ENCODE assay signal across 16 cellular contexts in genomic region chr6:2938004-2938631, GRCh38. TPM values are rescaled to one million over a fixed set of nuclear protein-coding genes. Genes with fewer than 3 reads are reported as not detected.
A peak's percentile ranks its signal among the peaks of the same experiment; 100 is the strongest.
DNase-seq lines count a peak whose midpoint lies in the region; ATAC-seq and TF ChIP-seq lines count a peak whose summit lies in the region.
"Had no signal": no experiment of that assay in that cellular context is flagged by ENCODE, and none has a peak within 500 bp of the region (broad histone marks: within the 10 kb centered on the region; RNA-seq: fewer than 3 reads in every experiment).

No MANE protein-coding gene starts in this region.

- H3K4me1 Mint-ChIP-seq in T-helper 2 cell treated with Interferon-gamma antibody and Interleukin-4, amounts not matched to agents 5 μg/mL and 100 μg/mL, for 36 hours (ENCODE audit: low read depth): peaks cover 47% of the 10 kb centered on the region
- H3K4me1 Mint-ChIP-seq in GM23338 (peaks cover 6% of the 10 kb centered on the region), natural killer cell (peaks cover 53 to 55% of the 10 kb centered on the region in 2 donors)
- peaks cover 60% of the 10 kb centered on the region for H3K4me1 Mint-ChIP-seq in activated naive CD8-positive, alpha-beta T cell treated with anti-CD3 and anti-CD28 coated beads, Interleukin-2, amount 50 U/mL, for 24 hours

- H3K27ac ChIP-seq in GM23338 (ENCODE audit: low read depth): no peak overlapping the region
- H3K27ac ChIP-seq: C4-2B, epithelial cell of prostate, right lobe of liver, SJSA1, tibial artery had no signal

- H3K27ac Mint-ChIP-seq in T-helper 2 cell treated with Interferon-gamma antibody and Interleukin-4, amounts not matched to agents 5 μg/mL and 100 μg/mL, for 36 hours: peak overlapping the region; percentile 95
- H3K27ac Mint-ChIP-seq in GM23338 (no peak overlapping the region), natural killer cell (peak overlapping the region; percentile 36 to 96)
- peak overlapping the region; percentile 91 for H3K27ac Mint-ChIP-seq in activated naive CD8-positive, alpha-beta T cell treated with anti-CD3 and anti-CD28 coated beads, Interleukin-2, amount 50 U/mL, for 24 hours
- H3K27ac Mint-ChIP-seq: memory B cell had no signal

- H3F3A ChIP-seq in GM23338 (replicated peaks; ENCODE audit: low read depth): 0 out of 2 replicates have a peak, but pooled peaks cover 5% of the 10 kb centered on the region

- peak overlapping the region; percentile 23; the same call in 1 of the 2 replicates for H2AFZ ChIP-seq in GM23338

- intact Hi-C loops in natural killer cell (cut with micrococcal nuclease): no loop called here

- no peak for TF ChIP-seq CTCF in GM23338 (conservative IDR thresholded peaks at IDR 0.05; ENCODE audit: low read depth in 2 of 2)
- no peak for TF ChIP-seq CTCF in natural killer cell (IDR thresholded peaks at IDR 0.05)
- no peak for TF ChIP-seq CTCF in BE2C (IDR thresholded peaks at IDR 0.05; ENCODE audit: low read depth, low read length)

- H3K79me2 ChIP-seq in GM23338 (replicated peaks; ENCODE audit: insufficient read depth): no peaks in the 10 kb centered on the region

- DNase-seq in T-helper 2 cell treated with Interferon-gamma antibody and Interleukin-4, amounts not matched to agents 5 μg/mL and 100 μg/mL, for 36 hours (ENCODE audit: low spot score): no peak
- DNase-seq in T-helper 2 cell: no peak
- no peak for DNase-seq in GM23338 (ENCODE audit: low spot score)
- no peak for DNase-seq in activated naive CD8-positive, alpha-beta T cell treated with anti-CD3 and anti-CD28 coated beads, Interleukin-2, amount 50 U/mL, for 24 hours
- peak; percentile 10 for DNase-seq in natural killer cell
- no peak for DNase-seq in iPS-NIHi11 (ENCODE audit: low spot score)
- no peak for DNase-seq in Ammon's horn (ENCODE audit: low spot score)
- DNase-seq in BE2C: no peak
- DNase-seq: amniotic stem cell, NCI-H446, tibial artery had no signal

- H3K4me2 ChIP-seq in GM23338: no peak overlapping the region

- no peaks in the 10 kb centered on the region for H3K27me3 ChIP-seq in GM23338 (ENCODE audit: insufficient read depth)
- no peaks in the 10 kb centered on the region for H3K27me3 ChIP-seq in BE2C
- H3K27me3 ChIP-seq: right lobe of liver, tibial artery had no signal

- H3K9me3 ChIP-seq in BE2C: no peaks in the 10 kb centered on the region; the same call in 1 of the 2 replicates
- H3K9me3 ChIP-seq: right lobe of liver, SJSA1, tibial artery had no signal

- H3K4me1 ChIP-seq in GM23338 (ENCODE audit: insufficient read depth): peaks cover 6% of the 10 kb centered on the region
- H3K4me1 ChIP-seq in BE2C: no peaks in the 10 kb centered on the region
- H3K4me1 ChIP-seq: right lobe of liver, SJSA1 had no signal

- H4K20me1 ChIP-seq in GM23338 (replicated peaks; ENCODE audit: insufficient read depth): no peaks in the 10 kb centered on the region

- no peaks in the 10 kb centered on the region for H3K27me3 Mint-ChIP-seq in T-helper 2 cell treated with Interferon-gamma antibody and Interleukin-4, amounts not matched to agents 5 μg/mL and 100 μg/mL, for 36 hours (ENCODE audit: low read depth)
- H3K27me3 Mint-ChIP-seq in GM23338 (ENCODE audit: insufficient read depth, low read depth, poor library complexity) (peaks cover 4% of the 10 kb centered on the region), natural killer cell (ENCODE audit: low read depth in 2 of 2) (no peaks in the 10 kb centered on the region)
- H3K27me3 Mint-ChIP-seq in activated naive CD8-positive, alpha-beta T cell treated with anti-CD3 and anti-CD28 coated beads, Interleukin-2, amount 50 U/mL, for 24 hours: no peaks in the 10 kb centered on the region
- H3K27me3 Mint-ChIP-seq: memory B cell had no signal

- H3K9me2 ChIP-seq in GM23338 (ENCODE audit: insufficient read depth): no peaks in the 10 kb centered on the region

- H3K4me3 Mint-ChIP-seq in T-helper 2 cell treated with Interferon-gamma antibody and Interleukin-4, amounts not matched to agents 5 μg/mL and 100 μg/mL, for 36 hours: peak overlapping the region; percentile 7
- no peak overlapping the region for H3K4me3 Mint-ChIP-seq in GM23338
- H3K4me3 Mint-ChIP-seq in activated naive CD8-positive, alpha-beta T cell treated with anti-CD3 and anti-CD28 coated beads, Interleukin-2, amount 50 U/mL, for 24 hours: no peak overlapping the region
- H3K4me3 Mint-ChIP-seq in natural killer cell: no peak overlapping the region
- H3K4me3 Mint-ChIP-seq: memory B cell had no signal

- no peaks in the 10 kb centered on the region for H3K36me3 ChIP-seq in GM23338 (ENCODE audit: insufficient read depth)
- no peaks in the 10 kb centered on the region for H3K36me3 ChIP-seq in BE2C
- H3K36me3 ChIP-seq: right lobe of liver, SJSA1, tibial artery had no signal

- H3K36me3 Mint-ChIP-seq in T-helper 2 cell treated with Interferon-gamma antibody and Interleukin-4, amounts not matched to agents 5 μg/mL and 100 μg/mL, for 36 hours (ENCODE audit: low read depth): peaks cover 39% of the 10 kb centered on the region
- H3K36me3 Mint-ChIP-seq in GM23338 (ENCODE audit: low read depth): no peaks in the 10 kb centered on the region
- peaks cover 21% of the 10 kb centered on the region for H3K36me3 Mint-ChIP-seq in activated naive CD8-positive, alpha-beta T cell treated with anti-CD3 and anti-CD28 coated beads, Interleukin-2, amount 50 U/mL, for 24 hours (ENCODE audit: low read depth)
- peaks cover 8% of the 10 kb centered on the region for H3K36me3 Mint-ChIP-seq in natural killer cell
- H3K36me3 Mint-ChIP-seq: memory B cell had no signal

- H3K4me3 ChIP-seq in GM23338 (no peak overlapping the region), BE2C (ENCODE audit: low read depth, low read length) (no peak overlapping the region)
- H3K4me3 ChIP-seq: right lobe of liver, SJSA1, tibial artery had no signal

- H3K9me3 Mint-ChIP-seq in T-helper 2 cell treated with Interferon-gamma antibody and Interleukin-4, amounts not matched to agents 5 μg/mL and 100 μg/mL, for 36 hours: peaks cover 43% of the 10 kb centered on the region
- H3K9me3 Mint-ChIP-seq in GM23338 (peaks cover 9% of the 10 kb centered on the region; the same call in 2 of the 3 replicates), natural killer cell (peaks cover 0 to 4% of the 10 kb centered on the region in 2 donors)
- H3K9me3 Mint-ChIP-seq in activated naive CD8-positive, alpha-beta T cell treated with anti-CD3 and anti-CD28 coated beads, Interleukin-2, amount 50 U/mL, for 24 hours: peaks cover 9% of the 10 kb centered on the region
- H3K9me3 Mint-ChIP-seq: memory B cell had no signal

- ATAC-seq in GM23338: no peak
- no peak for ATAC-seq in activated naive CD8-positive, alpha-beta T cell treated with anti-CD3 and anti-CD28 coated beads, Interleukin-2, amount 50 U/mL, for 24 hours
- ATAC-seq in natural killer cell: no peak

TF ChIP-seq in GM23338, 12 proteins besides CTCF, POLR2A, EP300 and RAD21 (continues in another document):
- no peak for TF ChIP-seq CREB1 (CRISPR knock-in tag; IDR thresholded peaks at IDR 0.05; ENCODE audit: low read depth)
- TF ChIP-seq REST (IDR thresholded peaks at IDR 0.05; ENCODE audit: unreplicated experiment): no peak

RNA-seq across cellular contexts. Expression of gene SERPINB6, which starts 33.2 kb away (rescaled TPM):
- 37.6 and 38.5 TPM in 2 replicates for total RNA-seq in GM23338 (2014; rRNA removed; shearing (Covaris generic))
- 25.9 and 26.0 TPM in 2 replicates for polyA plus RNA-seq in GM23338 (2016; fragmentation: Nextera tagmentation; extraction: Ambion mirVana)
- total RNA-seq in natural killer cell: 100 to 1,000 TPM; 120 to 135 (median 129) TPM
- polyA plus RNA-seq in BE2C (2012; ENCODE audit: insufficient read depth, insufficient read length, low read depth): 58.5 TPM

RNA-seq across cellular contexts. Expression of gene SERPINB9, which starts 35.0 kb away (rescaled TPM):
- total RNA-seq in GM23338 (2014; rRNA removed; shearing (Covaris generic)): 65.0 and 71.3 TPM in 2 replicates
- 46.6 and 47.4 TPM in 2 replicates for polyA plus RNA-seq in GM23338 (2016; fragmentation: Nextera tagmentation; extraction: Ambion mirVana)
- 10 to 100 TPM; 34.9 to 54.3 (median 47.3) TPM for total RNA-seq in natural killer cell
- 0.86 TPM for polyA plus RNA-seq in BE2C (2012; ENCODE audit: insufficient read depth, insufficient read length, low read depth)
